ENCODE assay signal across 8 cellular contexts in the genomic region with DNA sequence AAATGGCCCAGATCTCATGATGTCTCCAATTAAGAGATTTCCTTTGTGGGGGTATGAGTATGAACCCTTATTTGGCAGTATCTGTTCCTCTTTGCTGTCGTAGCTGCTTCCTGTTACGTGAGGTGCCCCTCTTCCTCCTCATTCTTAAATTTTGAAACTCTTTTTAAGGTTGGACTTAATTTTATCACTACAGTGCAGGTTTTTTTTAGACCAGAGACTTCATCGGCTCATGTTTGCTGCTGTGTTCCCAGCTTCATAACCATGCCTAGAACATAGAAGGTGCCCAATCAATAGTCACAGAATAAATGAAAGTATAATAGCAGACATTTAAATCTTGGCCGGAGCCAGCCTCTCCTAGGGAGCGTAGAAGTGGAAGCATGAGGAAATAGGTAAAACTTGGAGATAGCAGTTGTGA. TPM values are rescaled to one million over a fixed set of nuclear protein-coding genes. Genes with fewer than 3 reads are reported as not detected.
A peak's percentile ranks its signal among the peaks of the same experiment; 100 is the strongest.
DNase-seq lines count a peak whose midpoint lies in the region; ATAC-seq lines count a peak whose summit lies in the region.

No MANE protein-coding gene starts in this region.

- H3K4me3 Mint-ChIP-seq in CD4-positive, CD25-positive, alpha-beta regulatory T cell, result peak overlapping the region; percentile 77 to 97 (median 86)
- peak overlapping the region; percentile 84 for H3K4me3 Mint-ChIP-seq in activated naive CD8-positive, alpha-beta T cell treated with anti-CD3 and anti-CD28 coated beads for 36 hours

- H3K27ac Mint-ChIP-seq in CD4-positive, CD25-positive, alpha-beta regulatory T cell, result peak overlapping the region; percentile 64 to 94 (median 94)
- peak overlapping the region; percentile 85 for H3K27ac Mint-ChIP-seq in activated naive CD8-positive, alpha-beta T cell treated with anti-CD3 and anti-CD28 coated beads for 36 hours

- H3K4me1 ChIP-seq in CD4-positive, CD25-positive, alpha-beta regulatory T cell (ENCODE audit: control insufficient read depth, insufficient read depth, low read length, poor library complexity, severe bottlenecking), result peaks cover 39% of the 10 kb centered on the region

- peaks cover 17% of the 10 kb centered on the region for H3K36me3 Mint-ChIP-seq in CD4-positive, CD25-positive, alpha-beta regulatory T cell
- H3K36me3 Mint-ChIP-seq in activated naive CD8-positive, alpha-beta T cell treated with anti-CD3 and anti-CD28 coated beads for 36 hours, result peaks cover 47% of the 10 kb centered on the region

- peaks cover 5% of the 10 kb centered on the region for H3K36me3 ChIP-seq in CD4-positive, CD25-positive, alpha-beta regulatory T cell (ENCODE audit: control insufficient read depth, insufficient read depth, low read length)

- peaks cover 0 to 1% (median 0%) of the 10 kb centered on the region in 7 donors for H3K9me3 Mint-ChIP-seq in CD4-positive, CD25-positive, alpha-beta regulatory T cell
- no peaks in the 10 kb centered on the region for H3K9me3 Mint-ChIP-seq in activated naive CD8-positive, alpha-beta T cell treated with anti-CD3 and anti-CD28 coated beads for 36 hours

- peak overlapping the region; percentile 91 for H3K27ac ChIP-seq in CD4-positive, CD25-positive, alpha-beta regulatory T cell (ENCODE audit: insufficient read depth, low read length, poor library complexity, severe bottlenecking)
- H3K27ac ChIP-seq in substantia nigra (ENCODE audit: low read depth, low read length, poor library complexity, severe bottlenecking), result peak overlapping the region; percentile 7

- H3K27me3 ChIP-seq in CD4-positive, CD25-positive, alpha-beta regulatory T cell (ENCODE audit: control insufficient read depth, insufficient read depth, low read length), result no peaks in the 10 kb centered on the region

- no peaks in the 10 kb centered on the region for H3K27me3 Mint-ChIP-seq in CD4-positive, CD25-positive, alpha-beta regulatory T cell
- H3K27me3 Mint-ChIP-seq in activated naive CD8-positive, alpha-beta T cell treated with anti-CD3 and anti-CD28 coated beads for 36 hours, result no peaks in the 10 kb centered on the region

- ATAC-seq in CD4-positive, CD25-positive, alpha-beta regulatory T cell (ENCODE audit: low read depth in 2 of 2), result peak; percentile 34 to 35
- ATAC-seq in GM19372 (IDR thresholded peaks at IDR 0.05; ENCODE audit: low read depth, unreplicated experiment) (peak; percentile 38), HG03460 (IDR thresholded peaks at IDR 0.05; ENCODE audit: unreplicated experiment) (peak; percentile 54), HG03457 (IDR thresholded peaks at IDR 0.05; ENCODE audit: unreplicated experiment) (no peak)

- DNase-seq in CD4-positive, CD25-positive, alpha-beta regulatory T cell, result peak in 2 of 3 donors; percentile 57 to 72
- DNase-seq in activated naive CD8-positive, alpha-beta T cell treated with anti-CD3 and anti-CD28 coated beads for 36 hours, result no peak
- DNase-seq in substantia nigra (lab: John Stamatoyannopoulos, UW) (no peak), iPS-NIHi7 (ENCODE audit: extremely low spot score) (no peak), NCI-H2081 (lab: John Stamatoyannopoulos, UW) (no peak)

- peak overlapping the region; percentile 95 for H3K4me3 ChIP-seq in CD4-positive, CD25-positive, alpha-beta regulatory T cell (ENCODE audit: low read depth, low read length)

- peaks cover 20 to 53% (median 42%) of the 10 kb centered on the region in 4 donors for H3K4me1 Mint-ChIP-seq in CD4-positive, CD25-positive, alpha-beta regulatory T cell
- peaks cover 45% of the 10 kb centered on the region for H3K4me1 Mint-ChIP-seq in activated naive CD8-positive, alpha-beta T cell treated with anti-CD3 and anti-CD28 coated beads for 36 hours

- H3K9me3 ChIP-seq in CD4-positive, CD25-positive, alpha-beta regulatory T cell (ENCODE audit: control insufficient read depth in 2 of 2, low read length in 2 of 2), result no peaks in the 10 kb centered on the region

RNA-seq across cellular contexts. Expression of gene MIOS, which starts 2.4 kb away (rescaled TPM):
- total RNA-seq in CD4-positive, CD25-positive, alpha-beta regulatory T cell, result 40.0 TPM
- 10 to 100 TPM; 17.9 to 23.9 (median 20.8) TPM for polyA plus RNA-seq in CD4-positive, CD25-positive, alpha-beta regulatory T cell
- 10 to 100 TPM; 55.3 to 60.2 TPM for total RNA-seq in activated naive CD8-positive, alpha-beta T cell treated with anti-CD3 and anti-CD28 coated beads for 36 hours

RNA-seq across cellular contexts. Expression of gene COL28A1, which starts 33.4 kb away (rescaled TPM):
- 0.35 TPM for total RNA-seq in CD4-positive, CD25-positive, alpha-beta regulatory T cell
- polyA plus RNA-seq in CD4-positive, CD25-positive, alpha-beta regulatory T cell, result not detected
- total RNA-seq in activated naive CD8-positive, alpha-beta T cell treated with anti-CD3 and anti-CD28 coated beads for 36 hours, result under 1 TPM in 1 of 2 experiments, not detected in 1; 0.04 TPM

Comparison
In these comparisons a context has a peak if more than half of its experiments do, and no peak if none do; other contexts are left out.
1. DNase-seq: peak in CD4-positive, CD25-positive, alpha-beta regulatory T cell (2 of 3); none in activated naive CD8-positive, alpha-beta T cell treated with anti-CD3 and anti-CD28 coated beads for 36 hours (single experiment), substantia nigra (0 of 49), iPS-NIHi7 (single experiment) and NCI-H2081 (0 of 2).